8 cellular contexts compared by ENCODE assay signal in the genomic region with DNA sequence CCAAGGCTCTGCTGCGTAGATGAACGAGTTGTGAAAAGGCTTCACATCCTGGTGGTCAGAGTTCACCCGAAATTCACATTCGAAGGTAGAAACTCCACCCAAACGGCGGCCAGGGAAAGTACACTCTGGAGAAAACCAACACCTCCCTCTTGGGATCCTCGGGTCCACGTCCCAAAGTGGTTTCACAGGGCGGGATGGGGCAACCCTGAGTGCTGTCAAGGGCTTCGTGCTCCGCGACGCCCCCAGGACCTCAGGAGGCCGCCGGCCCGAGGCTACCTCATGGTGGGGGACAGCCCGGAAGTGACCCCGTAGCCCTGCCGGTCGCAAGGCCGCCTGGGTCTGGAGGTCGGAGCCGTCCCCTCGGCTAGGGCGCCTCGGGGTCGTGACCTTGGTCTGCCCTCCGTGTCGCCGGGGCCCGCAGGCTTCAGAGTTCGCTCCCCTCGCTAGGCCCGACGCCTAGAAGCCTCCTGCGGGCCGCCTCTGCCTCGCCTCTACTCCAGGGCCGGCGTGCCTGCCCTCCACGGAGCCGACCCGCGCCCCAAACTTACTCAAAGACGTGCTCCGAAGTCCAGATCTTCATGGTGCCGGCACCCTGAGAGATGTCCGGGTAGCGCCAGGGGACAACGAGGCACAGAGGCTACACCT. TPM values are rescaled to one million over a fixed set of nuclear protein-coding genes. Genes with fewer than 3 reads are reported as not detected.
DNase-seq lines count a peak whose midpoint lies in the region; ATAC-seq and TF ChIP-seq lines count a peak whose summit lies in the region.

A gene (minus strand): TSS at position 636 of the 645 bp plus-strand sequence. CDS start 56 bp downstream, at position 580.

- POLR2A ChIA-PET in IMR-90 (lab: Charles Lee; ENCODE audit: unreplicated experiment): no interaction called here

- CTCF ChIA-PET in IMR-90 (lab: Yijun Ruan, JAX): interaction anchor here (1.7 kb wide), 1 partner anchor 11 kb away, joined by 5 read pairs; a partner anchor contains a TSS

- H3K14ac ChIP-seq in IMR-90 (replicated peaks; ENCODE audit: low read depth, low read length): peak within 1 kb of the TSS; percentile 89

- WGBS in IMR-90 (ENCODE audit: extremely low coverage in 2 of 2, insufficient read length in 1 of 2), 2 experiments: 8% methylated on average over 21 of the region's 50 CpGs; no CpG with 5 or more reads in 1 of the 2 experiments
- 4 to 8% (median 5%) methylated on average over 9 to 50 of the region's 50 CpGs for WGBS in heart left ventricle, 4 donors
- under 1% methylated on average over 27 of the region's 50 CpGs for WGBS in prostate gland

- H3K4me3 ChIP-seq in IMR-90 (ENCODE audit: insufficient read depth, low read depth, low read length) (peak within 1 kb of the TSS; percentile 91), heart left ventricle (peak within 1 kb of the TSS; percentile 60 to 97 (median 76)), prostate gland (peak within 1 kb of the TSS; percentile 90 to 93)

- peak within 1 kb of the TSS; percentile 99 for H3K4me2 ChIP-seq in IMR-90 (ENCODE audit: low read depth, low read length)

- H3K27me3 ChIP-seq in IMR-90 (ENCODE audit: control insufficient read depth, insufficient read depth, low read length): no peaks in the 10 kb centered on the region
- no peaks in the 10 kb centered on the region for H3K27me3 ChIP-seq in heart left ventricle
- H3K27me3 ChIP-seq in prostate gland (replicated peaks; ENCODE audit: insufficient read depth): no peaks in the 10 kb centered on the region

- peak within 1 kb of the TSS; percentile 90 for H3K27ac ChIP-seq in IMR-90 (ENCODE audit: insufficient read depth, low read length)
- peak within 1 kb of the TSS; percentile 68 to 92 (median 86) for H3K27ac ChIP-seq in heart left ventricle
- H3K27ac ChIP-seq in prostate gland: peak within 1 kb of the TSS; percentile 71 to 72

- H3K4me1 ChIP-seq in IMR-90 (ENCODE audit: control insufficient read depth, insufficient read depth, low read length) (peaks cover 8% of the 10 kb centered on the region), heart left ventricle (peaks cover 9 to 43% (median 28%) of the 10 kb centered on the region in 12 donors), prostate gland (replicated peaks) (peaks cover 4% of the 10 kb centered on the region)

- peaks cover 11 to 19% of the 10 kb centered on the region in 2 donors for H3K36me3 Mint-ChIP-seq in activated naive CD4-positive, alpha-beta T cell treated with anti-CD3 and anti-CD28 coated beads, Interleukin-2, amount 50 U/mL, for 72 hours

- no peak for TF ChIP-seq CTCF in IMR-90 (conservative IDR thresholded peaks at IDR 0.05; ENCODE audit: low read depth, low read length)
- TF ChIP-seq CTCF in heart left ventricle (IDR thresholded peaks at IDR 0.05): no peak
- no peak for TF ChIP-seq CTCF in prostate gland (IDR thresholded peaks at IDR 0.05)

- no peak within 1 kb of the TSS; the same call in 1 of the 2 replicates for H2BK20ac ChIP-seq in IMR-90 (ENCODE audit: low read depth, low read length)

- peak within 1 kb of the TSS; percentile 92 for H3K23ac ChIP-seq in IMR-90 (ENCODE audit: low read depth, low read length)

- peak; percentile 74 for DNase-seq in NK-92 treated with Interleukin-12 subunit alpha and Interleukin-12 subunit beta, amount 100 ng/mL, for 24 hours (lab: John Stamatoyannopoulos, UW)
- DNase-seq in NK-92 (lab: John Stamatoyannopoulos, UW; ENCODE audit: unreplicated experiment) (no peak), IMR-90 (no peak), heart left ventricle (peak in 3 of 5 donors; percentile 28 to 54 (median 44)), prostate gland (ENCODE audit: low spot score) (no peak)
- peak; percentile 21 to 58 for DNase-seq in activated naive CD4-positive, alpha-beta T cell treated with anti-CD3 and anti-CD28 coated beads, Interleukin-2, amount 50 U/mL, for 72 hours (ENCODE audit: low spot score in 2 of 2)
- DNase-seq in effector CD8-positive, alpha-beta T cell (lab: John Stamatoyannopoulos, UW): no peak

- ATAC-seq in GM21619 (IDR thresholded peaks at IDR 0.05; ENCODE audit: unreplicated experiment) (peak; percentile 35), IMR-90 (ENCODE audit: low read depth) (peak; percentile 46), heart left ventricle (peak in 3 of 4 donors; percentile 36 to 56 (median 40))
- peak; percentile 44 to 47 for ATAC-seq in activated naive CD4-positive, alpha-beta T cell treated with anti-CD3 and anti-CD28 coated beads, Interleukin-2, amount 50 U/mL, for 72 hours

- no peaks in the 10 kb centered on the region for H3K9me3 ChIP-seq in IMR-90 (ENCODE audit: control insufficient read depth, insufficient read depth, low read length)
- no peaks in the 10 kb centered on the region for H3K9me3 ChIP-seq in heart left ventricle
- H3K9me3 ChIP-seq in prostate gland: no peaks in the 10 kb centered on the region

- peak within 1 kb of the TSS; percentile 13; the same call in 1 of the 2 replicates for H3K56ac ChIP-seq in IMR-90 (ENCODE audit: extremely low read depth, insufficient read depth, low read length)

- H4K8ac ChIP-seq in IMR-90 (ENCODE audit: low read depth in 2 of 2, low read length in 2 of 2): peak within 1 kb of the TSS; percentile 80 to 99

- intact Hi-C loops in IMR-90 (cut with micrococcal nuclease): loop anchor here (10.0 kb wide), 1 partner anchor 807 kb away; no protein-coding TSS in a partner anchor
- intact Hi-C loops in heart left ventricle (cut with DNase I): loop anchor here in 5 of 10 donors (5.0 to 10.0 kb wide), 3 partner anchors 150 to 167 kb away; no protein-coding TSS in a partner anchor
- intact Hi-C loops in prostate gland (cut with DNase I): no loop called here

- H4K20me1 ChIP-seq in IMR-90 (ENCODE audit: insufficient read depth, low read length): peaks cover 8% of the 10 kb centered on the region; the same call in 1 of the 2 replicates

- no peaks in the 10 kb centered on the region for H3K9me3 Mint-ChIP-seq in activated naive CD4-positive, alpha-beta T cell treated with anti-CD3 and anti-CD28 coated beads, Interleukin-2, amount 50 U/mL, for 72 hours

- peak within 1 kb of the TSS; percentile 97 for H3K18ac ChIP-seq in IMR-90 (ENCODE audit: low read depth, low read length)

- H2AFZ ChIP-seq in IMR-90 (replicated peaks; ENCODE audit: low read length, poor library complexity): peak within 1 kb of the TSS; percentile 99

- peak within 1 kb of the TSS; percentile 57; the same call in 1 of the 2 replicates for H2BK120ac ChIP-seq in IMR-90 (ENCODE audit: low read depth, low read length)

- H3K36me3 ChIP-seq in IMR-90 (ENCODE audit: control insufficient read depth, insufficient read depth, low read length) (peaks cover 8% of the 10 kb centered on the region), heart left ventricle (peaks cover 0 to 20% (median 12%) of the 10 kb centered on the region in 9 donors), prostate gland (no peaks in the 10 kb centered on the region)

- no peak for TF ChIP-seq POLR2A in IMR-90 (IDR thresholded peaks at IDR 0.05; ENCODE audit: low read depth, low read length)
- no peak for TF ChIP-seq POLR2A in heart left ventricle (IDR thresholded peaks at IDR 0.05)
- TF ChIP-seq POLR2A in prostate gland (IDR thresholded peaks at IDR 0.05): no peak

- TF ChIP-seq RAD21 in IMR-90 (IDR thresholded peaks at IDR 0.05; ENCODE audit: low read length): no peak

- peak within 1 kb of the TSS; percentile 99 for H4K5ac ChIP-seq in IMR-90 (ENCODE audit: low read depth, low read length)

- peak within 1 kb of the TSS; percentile 76 for H2BK5ac ChIP-seq in IMR-90 (ENCODE audit: low read depth, low read length, poor library complexity, severe bottlenecking)

- peak within 1 kb of the TSS; percentile 89 for H3K9ac ChIP-seq in IMR-90 (ENCODE audit: low read depth, low read length)

- H2AK9ac ChIP-seq in IMR-90 (replicated peaks; ENCODE audit: low read depth, low read length, poor library complexity): peak within 1 kb of the TSS; percentile 90

- no peak within 1 kb of the TSS; the same call in 2 of the 3 replicates for H2BK15ac ChIP-seq in IMR-90 (ENCODE audit: low read depth, low read length)

- peak within 1 kb of the TSS; percentile 77 for H4K91ac ChIP-seq in IMR-90 (ENCODE audit: insufficient read depth, low read depth, low read length)

- peaks cover 9% of the 10 kb centered on the region; the same call in 1 of the 2 replicates for H3K9me1 ChIP-seq in IMR-90 (ENCODE audit: insufficient read depth, low read length)

- H3K4ac ChIP-seq in IMR-90 (ENCODE audit: low read depth, low read length): peak within 1 kb of the TSS; percentile 86

- in situ Hi-C loops in IMR-90 (cut with MboI; ENCODE audit: low sequenced_read_pairs): loop anchor here (25.0 kb wide), 3 partner anchors 805 to 1655 kb away; a partner anchor contains a TSS

- dilution Hi-C loops in IMR-90 (cut with HindIII; ENCODE audit: low sequenced_read_pairs, unreplicated experiment): no loop called here

- no TSS peak for BruUV-seq in IMR-90 (replicated peaks; lab: Mats Ljungman, UMichigan)

- H3K79me1 ChIP-seq in IMR-90 (ENCODE audit: low read depth in 1 of 2, low read length in 2 of 2): peaks cover 27 to 42% of the 10 kb centered on the region in 2 experiments

- H3K27ac Mint-ChIP-seq in activated naive CD4-positive, alpha-beta T cell treated with anti-CD3 and anti-CD28 coated beads, Interleukin-2, amount 50 U/mL, for 72 hours: peak within 1 kb of the TSS; percentile 91 to 93

- H2AK5ac ChIP-seq in IMR-90 (ENCODE audit: low read depth, low read length): peak within 1 kb of the TSS; percentile 67

TF ChIP-seq in IMR-90, 13 proteins besides CTCF, POLR2A, EP300 and RAD21 (continues in another document):
- TF ChIP-seq, protein P1, sequence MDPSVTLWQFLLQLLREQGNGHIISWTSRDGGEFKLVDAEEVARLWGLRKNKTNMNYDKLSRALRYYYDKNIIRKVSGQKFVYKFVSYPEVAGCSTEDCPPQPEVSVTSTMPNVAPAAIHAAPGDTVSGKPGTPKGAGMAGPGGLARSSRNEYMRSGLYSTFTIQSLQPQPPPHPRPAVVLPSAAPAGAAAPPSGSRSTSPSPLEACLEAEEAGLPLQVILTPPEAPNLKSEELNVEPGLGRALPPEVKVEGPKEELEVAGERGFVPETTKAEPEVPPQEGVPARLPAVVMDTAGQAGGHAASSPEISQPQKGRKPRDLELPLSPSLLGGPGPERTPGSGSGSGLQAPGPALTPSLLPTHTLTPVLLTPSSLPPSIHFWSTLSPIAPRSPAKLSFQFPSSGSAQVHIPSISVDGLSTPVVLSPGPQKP (IDR thresholded peaks at IDR 0.05; ENCODE audit: borderline replicate concordance, low read depth, low read length): no peak
- TF ChIP-seq MXI1 (IDR thresholded peaks at IDR 0.05; ENCODE audit: borderline replicate concordance, low read depth, low read length): no peak
- no peak for TF ChIP-seq RCOR1 (IDR thresholded peaks at IDR 0.05; ENCODE audit: insufficient replicate concordance, low read length)

RNA-seq across cellular contexts. Expression of the gene that starts here (rescaled TPM):
- 41.9 and 80.8 TPM in 2 replicates for total RNA-seq in IMR-90 (2012; rRNA removed)
- 18.0 and 24.8 TPM in 2 replicates for polyA plus RNA-seq in IMR-90 (2012; rRNA removed)
- 3.3 and 4.8 TPM in 2 replicates for polyA plus RNA-seq in IMR-90 (2012; cell fraction: cytosol; rRNA removed)
- 1.4 and 8.0 TPM in 2 replicates for polyA plus RNA-seq in IMR-90 (2012; cell fraction: nucleus; rRNA removed; ENCODE audit: low replicate concordance)
- 100 to 1,000 TPM; 118 to 170 TPM for total RNA-seq in activated naive CD4-positive, alpha-beta T cell treated with anti-CD3 and anti-CD28 coated beads, Interleukin-2, amount 50 U/mL, for 72 hours
- 10 to 100 TPM; 34.6 to 51.0 (median 43.7) TPM for total RNA-seq in heart left ventricle
- polyA plus RNA-seq in heart left ventricle: 10 to 100 TPM; 14.1 to 39.6 TPM
- total RNA-seq in prostate gland: 10 to 100 TPM; 28.9 to 35.6 TPM

Comparison
In these comparisons a context has a peak if more than half of its experiments do, and no peak if none do; other contexts are left out.
1. DNase-seq: peak in NK-92 treated with Interleukin-12 subunit alpha and Interleukin-12 subunit beta, amount 100 ng/mL, for 24 hours (single experiment), activated naive CD4-positive, alpha-beta T cell treated with anti-CD3 and anti-CD28 coated beads, Interleukin-2, amount 50 U/mL, for 72 hours (2 of 2) and heart left ventricle (3 of 5); none in NK-92 (single experiment), IMR-90 (single experiment), prostate gland (single experiment) and effector CD8-positive, alpha-beta T cell (single experiment).
2. Peak in every context shown above with its lines, with median percentiles within 50 percentile points of each other: ATAC-seq, H3K27ac ChIP-seq and H3K4me3 ChIP-seq.